In the genomic region with DNA sequence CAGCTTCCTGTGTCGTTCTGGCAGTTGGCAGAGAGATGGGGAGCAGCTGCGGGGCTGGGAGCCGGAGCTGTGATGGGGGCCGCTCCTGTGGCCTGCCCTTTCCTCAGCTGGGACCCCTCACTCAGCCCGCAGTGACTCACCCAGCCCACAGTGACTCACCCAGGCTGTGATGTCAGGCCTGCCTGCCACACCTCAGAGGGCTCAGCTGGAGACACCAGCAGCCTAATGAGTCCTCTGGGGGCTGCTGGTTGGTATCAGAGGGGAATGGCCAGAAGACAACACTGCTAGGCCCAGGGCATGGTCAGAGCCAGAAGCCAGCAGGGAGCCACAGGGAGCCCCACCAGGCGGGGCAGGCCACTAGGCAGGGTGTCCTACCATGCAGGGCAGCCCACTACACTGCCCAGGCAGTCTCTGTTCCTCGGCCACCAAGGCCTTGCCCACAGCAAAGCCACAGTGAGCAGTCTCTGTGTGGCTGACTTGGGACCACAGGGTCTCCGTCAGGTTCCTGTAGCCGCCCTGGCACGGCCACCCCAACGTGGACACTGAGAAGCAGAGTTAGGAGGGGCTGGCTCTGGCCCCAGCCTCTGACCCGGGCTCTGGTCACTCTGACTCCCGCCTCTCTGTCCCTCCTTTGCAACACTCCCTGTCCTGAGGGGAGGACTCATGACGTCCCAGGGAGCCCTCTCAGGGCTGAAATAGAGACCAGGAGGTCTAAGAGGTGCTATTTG, we compare ENCODE assay signal across 1 cellular context.
TF ChIP-seq lines count a peak whose summit lies in the region.

No MANE protein-coding gene starts in this region.

TF ChIP-seq in GM12878, 131 proteins besides CTCF, POLR2A, EP300 and RAD21 (continued from another document and continues in another):
- no peak for TF ChIP-seq TARDBP (IDR thresholded peaks at IDR 0.05; ENCODE audit: borderline replicate concordance)
- TF ChIP-seq NFIC (IDR thresholded peaks at IDR 0.05; ENCODE audit: low read depth, low read length) = no peak
- TF ChIP-seq EGR1 (IDR thresholded peaks at IDR 0.05; ENCODE audit: borderline replicate concordance in 1 of 2, low read depth in 2 of 2, low read length in 2 of 2) = no peak
- TF ChIP-seq PML (IDR thresholded peaks at IDR 0.05; ENCODE audit: low read length) = no peak
- no peak for TF ChIP-seq MTA3 (IDR thresholded peaks at IDR 0.05; ENCODE audit: borderline replicate concordance, low read length)
- TF ChIP-seq SMAD5 (IDR thresholded peaks at IDR 0.05; ENCODE audit: low read depth) = no peak
- no peak for TF ChIP-seq KAT2A (conservative IDR thresholded peaks at IDR 0.05; ENCODE audit: control insufficient read depth, low read depth, low read length)
- TF ChIP-seq SP1 (IDR thresholded peaks at IDR 0.05; ENCODE audit: low read depth, low read length) = no peak
- TF ChIP-seq ZNF622 (IDR thresholded peaks at IDR 0.05) = no peak
- no peak for TF ChIP-seq HDAC2 (IDR thresholded peaks at IDR 0.05)
- TF ChIP-seq, protein P1, sequence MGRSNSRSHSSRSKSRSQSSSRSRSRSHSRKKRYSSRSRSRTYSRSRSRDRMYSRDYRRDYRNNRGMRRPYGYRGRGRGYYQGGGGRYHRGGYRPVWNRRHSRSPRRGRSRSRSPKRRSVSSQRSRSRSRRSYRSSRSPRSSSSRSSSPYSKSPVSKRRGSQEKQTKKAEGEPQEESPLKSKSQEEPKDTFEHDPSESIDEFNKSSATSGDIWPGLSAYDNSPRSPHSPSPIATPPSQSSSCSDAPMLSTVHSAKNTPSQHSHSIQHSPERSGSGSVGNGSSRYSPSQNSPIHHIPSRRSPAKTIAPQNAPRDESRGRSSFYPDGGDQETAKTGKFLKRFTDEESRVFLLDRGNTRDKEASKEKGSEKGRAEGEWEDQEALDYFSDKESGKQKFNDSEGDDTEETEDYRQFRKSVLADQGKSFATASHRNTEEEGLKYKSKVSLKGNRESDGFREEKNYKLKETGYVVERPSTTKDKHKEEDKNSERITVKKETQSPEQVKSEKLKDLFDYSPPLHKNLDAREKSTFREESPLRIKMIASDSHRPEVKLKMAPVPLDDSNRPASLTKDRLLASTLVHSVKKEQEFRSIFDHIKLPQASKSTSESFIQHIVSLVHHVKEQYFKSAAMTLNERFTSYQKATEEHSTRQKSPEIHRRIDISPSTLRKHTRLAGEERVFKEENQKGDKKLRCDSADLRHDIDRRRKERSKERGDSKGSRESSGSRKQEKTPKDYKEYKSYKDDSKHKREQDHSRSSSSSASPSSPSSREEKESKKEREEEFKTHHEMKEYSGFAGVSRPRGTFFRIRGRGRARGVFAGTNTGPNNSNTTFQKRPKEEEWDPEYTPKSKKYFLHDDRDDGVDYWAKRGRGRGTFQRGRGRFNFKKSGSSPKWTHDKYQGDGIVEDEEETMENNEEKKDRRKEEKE (IDR thresholded peaks at IDR 0.05) = no peak
- no peak for TF ChIP-seq ZNF384 (IDR thresholded peaks at IDR 0.05; ENCODE audit: borderline replicate concordance, low read depth, low read length)
- 0 out of 2 replicates have a peak, but pooled peaks have one; percentile 50 for TF ChIP-seq HDGF (IDR thresholded peaks at IDR 0.05)
- peak; percentile 72 for TF ChIP-seq JUNB (IDR thresholded peaks at IDR 0.05)
- TF ChIP-seq SREBF1 (IDR thresholded peaks at IDR 0.05; ENCODE audit: low read length) = no peak
- no peak for TF ChIP-seq ZNF274 (IDR thresholded peaks at IDR 0.05; ENCODE audit: insufficient read depth, insufficient read length)
- TF ChIP-seq ZSCAN29 (IDR thresholded peaks at IDR 0.05) = no peak
- no peak for TF ChIP-seq CBX3 (IDR thresholded peaks at IDR 0.05; ENCODE audit: borderline replicate concordance, low read depth)
- TF ChIP-seq STAT3 (IDR thresholded peaks at IDR 0.05; ENCODE audit: low read depth, low read length) = no peak
- no peak for TF ChIP-seq SIX5 (IDR thresholded peaks at IDR 0.05; ENCODE audit: low read depth, low read length, severe bottlenecking)
- TF ChIP-seq RBBP5 (conservative IDR thresholded peaks at IDR 0.05) = no peak
- TF ChIP-seq NBN (IDR thresholded peaks at IDR 0.05) = peak; percentile 56; the same call in 1 of the 2 replicates
- peak; percentile 77; the same call in 1 of the 2 replicates for TF ChIP-seq BACH1 (IDR thresholded peaks at IDR 0.05; ENCODE audit: borderline replicate concordance)
- no peak for TF ChIP-seq ZNF207 (IDR thresholded peaks at IDR 0.05; ENCODE audit: borderline replicate concordance)
- TF ChIP-seq, protein P2, sequence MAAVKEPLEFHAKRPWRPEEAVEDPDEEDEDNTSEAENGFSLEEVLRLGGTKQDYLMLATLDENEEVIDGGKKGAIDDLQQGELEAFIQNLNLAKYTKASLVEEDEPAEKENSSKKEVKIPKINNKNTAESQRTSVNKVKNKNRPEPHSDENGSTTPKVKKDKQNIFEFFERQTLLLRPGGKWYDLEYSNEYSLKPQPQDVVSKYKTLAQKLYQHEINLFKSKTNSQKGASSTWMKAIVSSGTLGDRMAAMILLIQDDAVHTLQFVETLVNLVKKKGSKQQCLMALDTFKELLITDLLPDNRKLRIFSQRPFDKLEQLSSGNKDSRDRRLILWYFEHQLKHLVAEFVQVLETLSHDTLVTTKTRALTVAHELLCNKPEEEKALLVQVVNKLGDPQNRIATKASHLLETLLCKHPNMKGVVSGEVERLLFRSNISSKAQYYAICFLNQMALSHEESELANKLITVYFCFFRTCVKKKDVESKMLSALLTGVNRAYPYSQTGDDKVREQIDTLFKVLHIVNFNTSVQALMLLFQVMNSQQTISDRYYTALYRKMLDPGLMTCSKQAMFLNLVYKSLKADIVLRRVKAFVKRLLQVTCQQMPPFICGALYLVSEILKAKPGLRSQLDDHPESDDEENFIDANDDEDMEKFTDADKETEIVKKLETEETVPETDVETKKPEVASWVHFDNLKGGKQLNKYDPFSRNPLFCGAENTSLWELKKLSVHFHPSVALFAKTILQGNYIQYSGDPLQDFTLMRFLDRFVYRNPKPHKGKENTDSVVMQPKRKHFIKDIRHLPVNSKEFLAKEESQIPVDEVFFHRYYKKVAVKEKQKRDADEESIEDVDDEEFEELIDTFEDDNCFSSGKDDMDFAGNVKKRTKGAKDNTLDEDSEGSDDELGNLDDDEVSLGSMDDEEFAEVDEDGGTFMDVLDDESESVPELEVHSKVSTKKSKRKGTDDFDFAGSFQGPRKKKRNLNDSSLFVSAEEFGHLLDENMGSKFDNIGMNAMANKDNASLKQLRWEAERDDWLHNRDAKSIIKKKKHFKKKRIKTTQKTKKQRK (IDR thresholded peaks at IDR 0.05; ENCODE audit: low read depth, low read length) = no peak
- TF ChIP-seq CREM (IDR thresholded peaks at IDR 0.05; ENCODE audit: low read depth) = peak; percentile 55; the same call in 1 of the 2 replicates
- TF ChIP-seq, protein P3, sequence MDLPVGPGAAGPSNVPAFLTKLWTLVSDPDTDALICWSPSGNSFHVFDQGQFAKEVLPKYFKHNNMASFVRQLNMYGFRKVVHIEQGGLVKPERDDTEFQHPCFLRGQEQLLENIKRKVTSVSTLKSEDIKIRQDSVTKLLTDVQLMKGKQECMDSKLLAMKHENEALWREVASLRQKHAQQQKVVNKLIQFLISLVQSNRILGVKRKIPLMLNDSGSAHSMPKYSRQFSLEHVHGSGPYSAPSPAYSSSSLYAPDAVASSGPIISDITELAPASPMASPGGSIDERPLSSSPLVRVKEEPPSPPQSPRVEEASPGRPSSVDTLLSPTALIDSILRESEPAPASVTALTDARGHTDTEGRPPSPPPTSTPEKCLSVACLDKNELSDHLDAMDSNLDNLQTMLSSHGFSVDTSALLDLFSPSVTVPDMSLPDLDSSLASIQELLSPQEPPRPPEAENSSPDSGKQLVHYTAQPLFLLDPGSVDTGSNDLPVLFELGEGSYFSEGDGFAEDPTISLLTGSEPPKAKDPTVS (IDR thresholded peaks at IDR 0.05; ENCODE audit: low read depth, low read length) = no peak
- TF ChIP-seq BHLHE40 (IDR thresholded peaks at IDR 0.05; ENCODE audit: borderline replicate concordance in 1 of 2, low read depth in 2 of 2, low read length in 1 of 2) = peak in 1 of 2 experiments; percentile 80; a peak in 2 of 4 replicates
- peak; percentile 71 for TF ChIP-seq RUNX3 (IDR thresholded peaks at IDR 0.05; ENCODE audit: low read length)
- TF ChIP-seq EZH2 (IDR thresholded peaks at IDR 0.05; ENCODE audit: borderline replicate concordance, control insufficient read depth, low read depth, low read length) = no peak
- TF ChIP-seq IKZF1 (conservative IDR thresholded peaks at IDR 0.05) = peak; percentile 74
- no peak for TF ChIP-seq SMC3 (IDR thresholded peaks at IDR 0.05; ENCODE audit: borderline replicate concordance, low read length)
- no peak for TF ChIP-seq STAT1 (conservative IDR thresholded peaks at IDR 0.05)
- TF ChIP-seq SREBF2 (IDR thresholded peaks at IDR 0.05; ENCODE audit: low read length) = no peak
- no peak for TF ChIP-seq NR2C2 (IDR thresholded peaks at IDR 0.05; ENCODE audit: borderline replicate concordance, control insufficient read depth, insufficient read length, low read depth)
- TF ChIP-seq, protein P4, sequence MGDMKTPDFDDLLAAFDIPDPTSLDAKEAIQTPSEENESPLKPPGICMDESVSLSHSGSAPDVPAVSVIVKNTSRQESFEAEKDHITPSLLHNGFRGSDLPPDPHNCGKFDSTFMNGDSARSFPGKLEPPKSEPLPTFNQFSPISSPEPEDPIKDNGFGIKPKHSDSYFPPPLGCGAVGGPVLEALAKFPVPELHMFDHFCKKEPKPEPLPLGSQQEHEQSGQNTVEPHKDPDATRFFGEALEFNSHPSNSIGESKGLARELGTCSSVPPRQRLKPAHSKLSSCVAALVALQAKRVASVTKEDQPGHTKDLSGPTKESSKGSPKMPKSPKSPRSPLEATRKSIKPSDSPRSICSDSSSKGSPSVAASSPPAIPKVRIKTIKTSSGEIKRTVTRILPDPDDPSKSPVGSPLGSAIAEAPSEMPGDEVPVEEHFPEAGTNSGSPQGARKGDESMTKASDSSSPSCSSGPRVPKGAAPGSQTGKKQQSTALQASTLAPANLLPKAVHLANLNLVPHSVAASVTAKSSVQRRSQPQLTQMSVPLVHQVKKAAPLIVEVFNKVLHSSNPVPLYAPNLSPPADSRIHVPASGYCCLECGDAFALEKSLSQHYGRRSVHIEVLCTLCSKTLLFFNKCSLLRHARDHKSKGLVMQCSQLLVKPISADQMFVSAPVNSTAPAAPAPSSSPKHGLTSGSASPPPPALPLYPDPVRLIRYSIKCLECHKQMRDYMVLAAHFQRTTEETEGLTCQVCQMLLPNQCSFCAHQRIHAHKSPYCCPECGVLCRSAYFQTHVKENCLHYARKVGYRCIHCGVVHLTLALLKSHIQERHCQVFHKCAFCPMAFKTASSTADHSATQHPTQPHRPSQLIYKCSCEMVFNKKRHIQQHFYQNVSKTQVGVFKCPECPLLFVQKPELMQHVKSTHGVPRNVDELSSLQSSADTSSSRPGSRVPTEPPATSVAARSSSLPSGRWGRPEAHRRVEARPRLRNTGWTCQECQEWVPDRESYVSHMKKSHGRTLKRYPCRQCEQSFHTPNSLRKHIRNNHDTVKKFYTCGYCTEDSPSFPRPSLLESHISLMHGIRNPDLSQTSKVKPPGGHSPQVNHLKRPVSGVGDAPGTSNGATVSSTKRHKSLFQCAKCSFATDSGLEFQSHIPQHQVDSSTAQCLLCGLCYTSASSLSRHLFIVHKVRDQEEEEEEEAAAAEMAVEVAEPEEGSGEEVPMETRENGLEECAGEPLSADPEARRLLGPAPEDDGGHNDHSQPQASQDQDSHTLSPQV (IDR thresholded peaks at IDR 0.05) = no peak
- no peak for TF ChIP-seq NFYA (IDR thresholded peaks at IDR 0.05; ENCODE audit: borderline replicate concordance, low read depth, low read length)
- no peak for TF ChIP-seq MYC (IDR thresholded peaks at IDR 0.05; ENCODE audit: insufficient read depth, insufficient read length, insufficient replicate concordance, low read length, severe bottlenecking)
- TF ChIP-seq BMI1 (IDR thresholded peaks at IDR 0.05; ENCODE audit: borderline replicate concordance) = peak; percentile 40; the same call in 1 of the 2 replicates
- no peak for TF ChIP-seq PAX8 (IDR thresholded peaks at IDR 0.05)
- TF ChIP-seq, protein P5, sequence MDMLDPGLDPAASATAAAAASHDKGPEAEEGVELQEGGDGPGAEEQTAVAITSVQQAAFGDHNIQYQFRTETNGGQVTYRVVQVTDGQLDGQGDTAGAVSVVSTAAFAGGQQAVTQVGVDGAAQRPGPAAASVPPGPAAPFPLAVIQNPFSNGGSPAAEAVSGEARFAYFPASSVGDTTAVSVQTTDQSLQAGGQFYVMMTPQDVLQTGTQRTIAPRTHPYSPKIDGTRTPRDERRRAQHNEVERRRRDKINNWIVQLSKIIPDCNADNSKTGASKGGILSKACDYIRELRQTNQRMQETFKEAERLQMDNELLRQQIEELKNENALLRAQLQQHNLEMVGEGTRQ (IDR thresholded peaks at IDR 0.05; ENCODE audit: borderline replicate concordance, low read depth, low read length) = no peak
- TF ChIP-seq CEBPB (IDR thresholded peaks at IDR 0.05; ENCODE audit: borderline replicate concordance in 1 of 2, low read depth in 2 of 2, low read length in 2 of 2) = no peak
- TF ChIP-seq SPI1 (IDR thresholded peaks at IDR 0.05; ENCODE audit: borderline replicate concordance, insufficient read depth, low read depth, low read length) = no peak
- no peak for TF ChIP-seq NR2C1 (IDR thresholded peaks at IDR 0.05)
- TF ChIP-seq SRF (IDR thresholded peaks at IDR 0.05; ENCODE audit: low read depth in 2 of 2, low read length in 2 of 2) = no peak
- no peak for TF ChIP-seq GABPA (IDR thresholded peaks at IDR 0.05; ENCODE audit: low read depth)
- peak; percentile 95 for TF ChIP-seq BCL11A (IDR thresholded peaks at IDR 0.05; ENCODE audit: low read depth, low read length)
- peak; percentile 97 for TF ChIP-seq MTA2 (IDR thresholded peaks at IDR 0.05; ENCODE audit: low read depth)
- no peak for TF ChIP-seq RELA (IDR thresholded peaks at IDR 0.05; ENCODE audit: borderline replicate concordance, partially characterized antibody)
- TF ChIP-seq, protein P6, sequence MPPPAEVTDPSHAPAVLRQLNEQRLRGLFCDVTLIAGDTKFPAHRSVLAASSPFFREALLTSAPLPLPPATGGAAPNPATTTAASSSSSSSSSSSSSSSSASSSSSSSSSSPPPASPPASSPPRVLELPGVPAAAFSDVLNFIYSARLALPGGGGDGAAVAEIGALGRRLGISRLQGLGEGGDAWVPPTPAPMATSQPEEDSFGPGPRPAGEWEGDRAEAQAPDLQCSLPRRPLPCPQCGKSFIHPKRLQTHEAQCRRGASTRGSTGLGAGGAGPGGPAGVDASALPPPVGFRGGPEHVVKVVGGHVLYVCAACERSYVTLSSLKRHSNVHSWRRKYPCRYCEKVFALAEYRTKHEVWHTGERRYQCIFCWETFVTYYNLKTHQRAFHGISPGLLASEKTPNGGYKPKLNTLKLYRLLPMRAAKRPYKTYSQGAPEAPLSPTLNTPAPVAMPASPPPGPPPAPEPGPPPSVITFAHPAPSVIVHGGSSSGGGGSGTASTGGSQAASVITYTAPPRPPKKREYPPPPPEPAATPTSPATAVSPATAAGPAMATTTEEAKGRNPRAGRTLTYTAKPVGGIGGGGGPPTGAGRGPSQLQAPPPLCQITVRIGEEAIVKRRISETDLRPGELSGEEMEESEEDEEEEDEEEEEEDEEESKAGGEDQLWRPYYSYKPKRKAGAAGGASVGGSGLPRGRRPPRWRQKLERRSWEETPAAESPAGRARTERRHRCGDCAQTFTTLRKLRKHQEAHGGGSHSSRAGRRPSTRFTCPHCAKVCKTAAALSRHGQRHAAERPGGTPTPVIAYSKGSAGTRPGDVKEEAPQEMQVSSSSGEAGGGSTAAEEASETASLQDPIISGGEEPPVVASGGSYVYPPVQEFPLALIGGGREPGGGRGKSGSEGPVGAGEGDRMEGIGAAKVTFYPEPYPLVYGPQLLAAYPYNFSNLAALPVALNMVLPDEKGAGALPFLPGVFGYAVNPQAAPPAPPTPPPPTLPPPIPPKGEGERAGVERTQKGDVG (CRISPR knock-in tag; IDR thresholded peaks at IDR 0.05) = no peak
- TF ChIP-seq RB1 (IDR thresholded peaks at IDR 0.05; ENCODE audit: borderline replicate concordance) = no peak
- no peak for TF ChIP-seq CBX5 (IDR thresholded peaks at IDR 0.05; ENCODE audit: low read depth)
- TF ChIP-seq YY1 (IDR thresholded peaks at IDR 0.05; ENCODE audit: low read depth, low read length) = no peak
